ENCODE assay signal across 1 cellular context in genomic region chr5:173327084-173327947, GRCh38.
A peak's percentile ranks its signal among the peaks of the same experiment; 100 is the strongest.
TF ChIP-seq lines count a peak whose summit lies in the region.

No MANE protein-coding gene starts in this region.

TF ChIP-seq in K562, 482 proteins besides CTCF, POLR2A, EP300 and RAD21 (continued from another document and continues in another):
- TF ChIP-seq ZNF407 (IDR thresholded peaks at IDR 0.05; ENCODE audit: low read depth) (no peak), ARID4B (CRISPR knock-in tag; IDR thresholded peaks at IDR 0.05) (peak; percentile 46; the same call in 1 of the 2 replicates), POLR2AphosphoS2 (IDR thresholded peaks at IDR 0.05; ENCODE audit: low read length) (no peak), USF1 (CRISPR knock-in tag; IDR thresholded peaks at IDR 0.05) (no peak), ZNF644 (tag; IDR thresholded peaks at IDR 0.05; ENCODE audit: low read depth) (no peak), ZBTB17 (CRISPR knock-in tag; IDR thresholded peaks at IDR 0.05) (no peak; the same call in 1 of the 2 replicates), KDM4B (IDR thresholded peaks at IDR 0.05; ENCODE audit: borderline replicate concordance in 2 of 2, low read depth in 1 of 2) (no peak), BRD4 (IDR thresholded peaks at IDR 0.05) (no peak), ZNF217 (CRISPR knock-in tag; IDR thresholded peaks at IDR 0.05) (no peak), ZNF431 (CRISPR knock-in tag; IDR thresholded peaks at IDR 0.05) (no peak; the same call in 1 of the 2 replicates), ZNF512 (tag; IDR thresholded peaks at IDR 0.05) (no peak), IRF2 (CRISPR knock-in tag; IDR thresholded peaks at IDR 0.05) (no peak), HES1 (IDR thresholded peaks at IDR 0.05; ENCODE audit: low read depth) (no peak), SMAD4 (CRISPR knock-in tag; conservative IDR thresholded peaks at IDR 0.05) (0 out of 2 replicates have a peak, but pooled peaks have one; percentile 40), ZKSCAN8 (CRISPR knock-in tag; IDR thresholded peaks at IDR 0.05) (no peak), CBFB (CRISPR knock-in tag; IDR thresholded peaks at IDR 0.05) (no peak), ZNF311 (CRISPR knock-in tag; IDR thresholded peaks at IDR 0.05) (no peak), HLTF (IDR thresholded peaks at IDR 0.05) (no peak), NCOA2 (IDR thresholded peaks at IDR 0.05; ENCODE audit: partially characterized antibody in 2 of 2) (no peak), RBBP5 (IDR thresholded peaks at IDR 0.05; ENCODE audit: borderline replicate concordance, insufficient read depth, low read length, poor library complexity, severe bottlenecking) (peak; percentile 48), FOXA3 (CRISPR knock-in tag; conservative IDR thresholded peaks at IDR 0.05 in 1 of 2, IDR thresholded peaks at IDR 0.05 in 1 of 2) (peak in 1 of 2 experiments; percentile 32; a peak in 1 of 4 replicates), THAP7 (CRISPR knock-in tag; IDR thresholded peaks at IDR 0.05) (no peak), SIN3A (IDR thresholded peaks at IDR 0.05; ENCODE audit: borderline replicate concordance in 2 of 2, control insufficient read depth in 1 of 2, low read depth in 2 of 2, low read length in 2 of 2) (no peak), GMEB1 (CRISPR knock-in tag; IDR thresholded peaks at IDR 0.05) (no peak), CREBBP (IDR thresholded peaks at IDR 0.05; ENCODE audit: low read depth, low read length) (no peak), ZNF79 (CRISPR knock-in tag; IDR thresholded peaks at IDR 0.05; ENCODE audit: low read depth) (no peak), MCM7 (IDR thresholded peaks at IDR 0.05) (no peak), EHMT2 (IDR thresholded peaks at IDR 0.05) (no peak), ADNP (tag; IDR thresholded peaks at IDR 0.05) (no peak), ZNF785 (CRISPR knock-in tag; IDR thresholded peaks at IDR 0.05) (no peak), ZNF507 (tag; conservative IDR thresholded peaks at IDR 0.05) (no peak), SP1 (CRISPR knock-in tag; IDR thresholded peaks at IDR 0.05) (no peak), ZNF668 (CRISPR knock-in tag; IDR thresholded peaks at IDR 0.05) (no peak), PATZ1 (CRISPR knock-in tag; IDR thresholded peaks at IDR 0.05; ENCODE audit: borderline replicate concordance) (no peak), BCOR (IDR thresholded peaks at IDR 0.05) (no peak), NR2C1 (IDR thresholded peaks at IDR 0.05) (no peak), NR2C1 (tag; IDR thresholded peaks at IDR 0.05) (no peak), TCFL5 (CRISPR knock-in tag; conservative IDR thresholded peaks at IDR 0.05) (no peak), ID3 (CRISPR knock-in tag; IDR thresholded peaks at IDR 0.05) (no peak), ID3 (tag; IDR thresholded peaks at IDR 0.05) (no peak), NR2F6 (CRISPR knock-in tag; IDR thresholded peaks at IDR 0.05) (no peak), TARDBP (IDR thresholded peaks at IDR 0.05) (no peak), SMARCC2 (IDR thresholded peaks at IDR 0.05; ENCODE audit: low read depth) (no peak), HMG20A (CRISPR knock-in tag; conservative IDR thresholded peaks at IDR 0.05) (no peak), PHF21A (IDR thresholded peaks at IDR 0.05; ENCODE audit: borderline replicate concordance, low read depth) (no peak)
